ENCODE assay signal across 1 cellular context in the genomic region with DNA sequence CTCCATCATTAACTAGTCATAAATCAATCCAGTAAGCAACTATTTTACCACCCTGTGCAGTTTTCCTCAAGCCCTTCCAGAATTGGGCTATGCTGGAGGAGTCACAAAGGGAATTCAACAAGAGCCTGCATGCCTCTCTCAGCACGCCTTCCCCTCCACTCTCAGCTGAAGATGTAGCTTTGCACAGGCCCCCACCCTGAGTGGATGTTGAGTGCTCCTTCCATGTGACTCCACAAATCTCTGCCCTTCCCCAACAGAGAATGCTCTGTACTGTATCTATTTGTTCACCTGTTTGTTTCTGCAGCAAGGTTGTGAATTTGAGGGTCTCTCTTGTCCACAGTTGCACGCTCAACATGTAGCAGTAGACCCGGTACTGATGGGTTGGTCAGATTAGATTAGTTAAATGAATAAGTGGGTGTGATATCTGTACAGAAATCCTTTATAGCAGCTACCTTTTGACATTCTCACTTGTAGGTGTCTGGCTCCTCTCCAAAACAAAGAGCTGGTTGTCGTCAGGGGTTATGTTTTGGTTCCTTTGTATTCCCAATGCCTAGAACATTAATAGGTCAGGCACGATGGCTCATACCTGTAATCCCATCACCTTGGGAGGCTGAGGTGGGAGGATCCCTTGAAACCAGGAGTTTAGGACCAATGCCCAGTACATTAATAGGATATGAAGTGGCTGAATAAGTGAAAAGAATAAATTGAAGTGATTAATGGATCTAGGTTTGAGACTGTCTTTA.
TF ChIP-seq lines count a peak whose summit lies in the region.

No MANE protein-coding gene starts in this region.

TF ChIP-seq in GM23338, 12 proteins besides CTCF, POLR2A, EP300 and RAD21 (continued from another document):
- TF ChIP-seq, protein P1, sequence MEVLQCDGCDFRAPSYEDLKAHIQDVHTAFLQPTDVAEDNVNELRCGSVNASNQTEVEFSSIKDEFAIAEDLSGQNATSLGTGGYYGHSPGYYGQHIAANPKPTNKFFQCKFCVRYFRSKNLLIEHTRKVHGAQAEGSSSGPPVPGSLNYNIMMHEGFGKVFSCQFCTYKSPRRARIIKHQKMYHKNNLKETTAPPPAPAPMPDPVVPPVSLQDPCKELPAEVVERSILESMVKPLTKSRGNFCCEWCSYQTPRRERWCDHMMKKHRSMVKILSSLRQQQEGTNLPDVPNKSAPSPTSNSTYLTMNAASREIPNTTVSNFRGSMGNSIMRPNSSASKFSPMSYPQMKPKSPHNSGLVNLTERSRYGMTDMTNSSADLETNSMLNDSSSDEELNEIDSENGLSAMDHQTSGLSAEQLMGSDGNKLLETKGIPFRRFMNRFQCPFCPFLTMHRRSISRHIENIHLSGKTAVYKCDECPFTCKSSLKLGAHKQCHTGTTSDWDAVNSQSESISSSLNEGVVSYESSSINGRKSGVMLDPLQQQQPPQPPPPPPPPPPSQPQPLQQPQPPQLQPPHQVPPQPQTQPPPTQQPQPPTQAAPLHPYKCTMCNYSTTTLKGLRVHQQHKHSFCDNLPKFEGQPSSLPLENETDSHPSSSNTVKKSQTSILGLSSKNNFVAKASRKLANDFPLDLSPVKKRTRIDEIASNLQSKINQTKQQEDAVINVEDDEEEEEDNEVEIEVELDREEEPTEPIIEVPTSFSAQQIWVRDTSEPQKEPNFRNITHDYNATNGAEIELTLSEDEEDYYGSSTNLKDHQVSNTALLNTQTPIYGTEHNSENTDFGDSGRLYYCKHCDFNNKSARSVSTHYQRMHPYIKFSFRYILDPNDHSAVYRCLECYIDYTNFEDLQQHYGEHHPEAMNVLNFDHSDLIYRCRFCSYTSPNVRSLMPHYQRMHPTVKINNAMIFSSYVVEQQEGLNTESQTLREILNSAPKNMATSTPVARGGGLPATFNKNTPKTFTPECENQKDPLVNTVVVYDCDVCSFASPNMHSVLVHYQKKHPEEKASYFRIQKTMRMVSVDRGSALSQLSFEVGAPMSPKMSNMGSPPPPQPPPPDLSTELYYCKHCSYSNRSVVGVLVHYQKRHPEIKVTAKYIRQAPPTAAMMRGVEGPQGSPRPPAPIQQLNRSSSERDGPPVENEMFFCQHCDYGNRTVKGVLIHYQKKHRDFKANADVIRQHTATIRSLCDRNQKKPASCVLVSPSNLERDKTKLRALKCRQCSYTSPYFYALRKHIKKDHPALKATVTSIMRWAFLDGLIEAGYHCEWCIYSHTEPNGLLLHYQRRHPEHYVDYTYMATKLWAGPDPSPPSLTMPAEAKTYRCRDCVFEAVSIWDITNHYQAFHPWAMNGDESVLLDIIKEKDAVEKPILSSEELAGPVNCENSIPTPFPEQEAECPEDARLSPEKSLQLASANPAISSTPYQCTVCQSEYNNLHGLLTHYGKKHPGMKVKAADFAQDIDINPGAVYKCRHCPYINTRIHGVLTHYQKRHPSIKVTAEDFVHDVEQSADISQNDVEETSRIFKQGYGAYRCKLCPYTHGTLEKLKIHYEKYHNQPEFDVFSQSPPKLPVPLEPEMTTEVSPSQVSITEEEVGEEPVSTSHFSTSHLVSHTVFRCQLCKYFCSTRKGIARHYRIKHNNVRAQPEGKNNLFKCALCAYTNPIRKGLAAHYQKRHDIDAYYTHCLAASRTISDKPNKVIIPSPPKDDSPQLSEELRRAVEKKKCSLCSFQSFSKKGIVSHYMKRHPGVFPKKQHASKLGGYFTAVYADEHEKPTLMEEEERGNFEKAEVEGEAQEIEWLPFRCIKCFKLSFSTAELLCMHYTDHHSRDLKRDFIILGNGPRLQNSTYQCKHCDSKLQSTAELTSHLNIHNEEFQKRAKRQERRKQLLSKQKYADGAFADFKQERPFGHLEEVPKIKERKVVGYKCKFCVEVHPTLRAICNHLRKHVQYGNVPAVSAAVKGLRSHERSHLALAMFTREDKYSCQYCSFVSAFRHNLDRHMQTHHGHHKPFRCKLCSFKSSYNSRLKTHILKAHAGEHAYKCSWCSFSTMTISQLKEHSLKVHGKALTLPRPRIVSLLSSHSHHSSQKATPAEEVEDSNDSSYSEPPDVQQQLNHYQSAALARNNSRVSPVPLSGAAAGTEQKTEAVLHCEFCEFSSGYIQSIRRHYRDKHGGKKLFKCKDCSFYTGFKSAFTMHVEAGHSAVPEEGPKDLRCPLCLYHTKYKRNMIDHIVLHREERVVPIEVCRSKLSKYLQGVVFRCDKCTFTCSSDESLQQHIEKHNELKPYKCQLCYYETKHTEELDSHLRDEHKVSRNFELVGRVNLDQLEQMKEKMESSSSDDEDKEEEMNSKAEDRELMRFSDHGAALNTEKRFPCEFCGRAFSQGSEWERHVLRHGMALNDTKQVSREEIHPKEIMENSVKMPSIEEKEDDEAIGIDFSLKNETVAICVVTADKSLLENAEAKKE (CRISPR knock-in tag; IDR thresholded peaks at IDR 0.05), result no peak
- TF ChIP-seq ZNF114 (CRISPR knock-in tag; IDR thresholded peaks at IDR 0.05) (no peak), NANOG (IDR thresholded peaks at IDR 0.05; ENCODE audit: borderline replicate concordance) (no peak), JUNB (IDR thresholded peaks at IDR 0.05; ENCODE audit: unreplicated experiment) (no peak), EZH2 (IDR thresholded peaks at IDR 0.05; ENCODE audit: low read depth, unreplicated experiment) (no peak)
- TF ChIP-seq, protein P2, sequence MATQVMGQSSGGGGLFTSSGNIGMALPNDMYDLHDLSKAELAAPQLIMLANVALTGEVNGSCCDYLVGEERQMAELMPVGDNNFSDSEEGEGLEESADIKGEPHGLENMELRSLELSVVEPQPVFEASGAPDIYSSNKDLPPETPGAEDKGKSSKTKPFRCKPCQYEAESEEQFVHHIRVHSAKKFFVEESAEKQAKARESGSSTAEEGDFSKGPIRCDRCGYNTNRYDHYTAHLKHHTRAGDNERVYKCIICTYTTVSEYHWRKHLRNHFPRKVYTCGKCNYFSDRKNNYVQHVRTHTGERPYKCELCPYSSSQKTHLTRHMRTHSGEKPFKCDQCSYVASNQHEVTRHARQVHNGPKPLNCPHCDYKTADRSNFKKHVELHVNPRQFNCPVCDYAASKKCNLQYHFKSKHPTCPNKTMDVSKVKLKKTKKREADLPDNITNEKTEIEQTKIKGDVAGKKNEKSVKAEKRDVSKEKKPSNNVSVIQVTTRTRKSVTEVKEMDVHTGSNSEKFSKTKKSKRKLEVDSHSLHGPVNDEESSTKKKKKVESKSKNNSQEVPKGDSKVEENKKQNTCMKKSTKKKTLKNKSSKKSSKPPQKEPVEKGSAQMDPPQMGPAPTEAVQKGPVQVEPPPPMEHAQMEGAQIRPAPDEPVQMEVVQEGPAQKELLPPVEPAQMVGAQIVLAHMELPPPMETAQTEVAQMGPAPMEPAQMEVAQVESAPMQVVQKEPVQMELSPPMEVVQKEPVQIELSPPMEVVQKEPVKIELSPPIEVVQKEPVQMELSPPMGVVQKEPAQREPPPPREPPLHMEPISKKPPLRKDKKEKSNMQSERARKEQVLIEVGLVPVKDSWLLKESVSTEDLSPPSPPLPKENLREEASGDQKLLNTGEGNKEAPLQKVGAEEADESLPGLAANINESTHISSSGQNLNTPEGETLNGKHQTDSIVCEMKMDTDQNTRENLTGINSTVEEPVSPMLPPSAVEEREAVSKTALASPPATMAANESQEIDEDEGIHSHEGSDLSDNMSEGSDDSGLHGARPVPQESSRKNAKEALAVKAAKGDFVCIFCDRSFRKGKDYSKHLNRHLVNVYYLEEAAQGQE (IDR thresholded peaks at IDR 0.05; ENCODE audit: unreplicated experiment), result no peak
